ENCODE assay signal across 17 cellular contexts in genomic region chr19:13979686-13980085, GRCh38. TPM values are rescaled to one million over a fixed set of nuclear protein-coding genes. Genes with fewer than 3 reads are reported as not detected.
DNase-seq lines count a peak whose midpoint lies in the region; ATAC-seq and TF ChIP-seq lines count a peak whose summit lies in the region.
"Had no signal": no experiment of that assay in that cellular context is flagged by ENCODE, and none has a peak within 500 bp of the region (broad histone marks: within the 10 kb centered on the region; RNA-seq: fewer than 3 reads in every experiment).

No MANE protein-coding gene starts in this region.

- no peaks in the 10 kb centered on the region for H3K27me3 ChIP-seq in CD4-positive, CD25-positive, alpha-beta regulatory T cell (ENCODE audit: control insufficient read depth, insufficient read depth, low read length)
- H3K27me3 ChIP-seq in HUES64 (ENCODE audit: insufficient read depth, low read length) (no peaks in the 10 kb centered on the region), endodermal cell (ENCODE audit: control insufficient read depth, insufficient read depth, low read length, poor library complexity, severe bottlenecking) (no peaks in the 10 kb centered on the region), trophoblast cell (ENCODE audit: insufficient read depth, low read length) (no peaks in the 10 kb centered on the region)
- H3K27me3 ChIP-seq: spleen, stomach had no signal

- no peak overlapping the region for H2AFZ ChIP-seq in trophoblast cell (ENCODE audit: insufficient read depth, low read length, poor library complexity)

- no peak overlapping the region for H3K27ac ChIP-seq in CD4-positive, CD25-positive, alpha-beta regulatory T cell (ENCODE audit: insufficient read depth, low read length, poor library complexity, severe bottlenecking)
- H3K27ac ChIP-seq in HUES64 (ENCODE audit: low read depth, low read length) (no peak overlapping the region), endodermal cell (ENCODE audit: low read depth, low read length) (no peak overlapping the region), trophoblast cell (ENCODE audit: low read depth, low read length) (no peak overlapping the region)

- no peak overlapping the region for H3K14ac ChIP-seq in trophoblast cell (ENCODE audit: low read length)

- 92% methylated on average over 11 of the region's 12 CpGs for WGBS in HUES64
- WGBS in endodermal cell (ENCODE audit: insufficient coverage in 1 of 2, insufficient read length in 1 of 2), 2 experiments: 91 to 100% methylated on average over 2 to 12 of the region's 12 CpGs
- no CpG with 5 or more reads among the region's 12 CpGs for WGBS in trophoblast cell (ENCODE audit: extremely low coverage, insufficient coverage, insufficient read length)

- H3K4me1 Mint-ChIP-seq in CD4-positive, CD25-positive, alpha-beta regulatory T cell: peaks cover 0 to 46% (median 8%) of the 10 kb centered on the region in 4 donors
- H3K4me1 Mint-ChIP-seq in endodermal cell: peaks cover 3% of the 10 kb centered on the region

- H4K91ac ChIP-seq in trophoblast cell (ENCODE audit: low read depth, low read length): peak overlapping the region; percentile 21

- no peaks in the 10 kb centered on the region for H3K9me3 ChIP-seq in CD4-positive, CD25-positive, alpha-beta regulatory T cell (ENCODE audit: control insufficient read depth in 2 of 2, low read length in 2 of 2)
- no peaks in the 10 kb centered on the region for H3K9me3 ChIP-seq in HUES64 (ENCODE audit: insufficient read depth, low read depth, low read length)
- H3K9me3 ChIP-seq in endodermal cell (ENCODE audit: control insufficient read depth, low read length): no peaks in the 10 kb centered on the region
- peaks cover 2% of the 10 kb centered on the region for H3K9me3 ChIP-seq in trophoblast cell (ENCODE audit: insufficient read depth, low read depth, low read length)
- H3K9me3 ChIP-seq: spleen, stomach had no signal

- peak overlapping the region in 3 of 4 donors; percentile 31 to 48 (median 38) for H3K4me3 Mint-ChIP-seq in CD4-positive, CD25-positive, alpha-beta regulatory T cell
- H3K4me3 Mint-ChIP-seq in endodermal cell: peak overlapping the region; percentile 45

- peaks cover 43% of the 10 kb centered on the region for H3K4me1 ChIP-seq in CD4-positive, CD25-positive, alpha-beta regulatory T cell (ENCODE audit: control insufficient read depth, insufficient read depth, low read length, poor library complexity, severe bottlenecking)
- peaks cover 16% of the 10 kb centered on the region; the same call in 1 of the 2 replicates for H3K4me1 ChIP-seq in HUES64 (ENCODE audit: insufficient read depth, low read length)
- no peaks in the 10 kb centered on the region for H3K4me1 ChIP-seq in endodermal cell (ENCODE audit: control insufficient read depth, insufficient read depth, low read length)
- H3K4me1 ChIP-seq in trophoblast cell (ENCODE audit: control insufficient read depth in 1 of 2, insufficient read depth in 2 of 2, low read length in 2 of 2): peaks cover 13 to 25% of the 10 kb centered on the region in 2 experiments

- no peak overlapping the region for H3K4me3 ChIP-seq in CD4-positive, CD25-positive, alpha-beta regulatory T cell (ENCODE audit: low read depth, low read length)
- H3K4me3 ChIP-seq in HUES64 (ENCODE audit: low read length): peak overlapping the region; percentile 56
- no peak overlapping the region for H3K4me3 ChIP-seq in endodermal cell (ENCODE audit: low read length)
- H3K4me3 ChIP-seq in trophoblast cell (ENCODE audit: low read depth, low read length): no peak overlapping the region

- H2BK120ac ChIP-seq in trophoblast cell (ENCODE audit: insufficient read depth, low read length, poor library complexity): no peak overlapping the region

- no peak overlapping the region for H2BK12ac ChIP-seq in trophoblast cell (ENCODE audit: low read length)

- no peak overlapping the region for H3K23ac ChIP-seq in trophoblast cell (ENCODE audit: low read length)

- no peak for DNase-seq in CD4-positive, CD25-positive, alpha-beta regulatory T cell
- DNase-seq in endodermal cell (no peak), trophoblast cell (no peak), NCI-H2029 treated with DMSO at 0.1 percent for 48 hours (lab: John Stamatoyannopoulos, UW) (no peak), kidney glomerular epithelial cell (lab: John Stamatoyannopoulos, UW) (no peak), NCI-H2081 treated with DMSO at 0.1 percent for 48 hours (lab: John Stamatoyannopoulos, UW) (no peak)
- DNase-seq: NCI-H1694 treated with DMSO at 0.1 percent for 48 hours, NCI-H526, spleen, stomach, SW 1271 had no signal

- H3K9ac ChIP-seq in HUES64 (ENCODE audit: low read depth, low read length): no peak overlapping the region
- H3K9ac ChIP-seq in endodermal cell (ENCODE audit: extremely low read depth, low read length, poor library complexity, severe bottlenecking): no peak overlapping the region
- H3K9ac ChIP-seq in trophoblast cell (ENCODE audit: low read length): no peak overlapping the region

- H4K8ac ChIP-seq in trophoblast cell (ENCODE audit: low read depth, low read length): no peak overlapping the region

- peaks cover 4% of the 10 kb centered on the region for H3K79me1 ChIP-seq in trophoblast cell (ENCODE audit: low read length)

- no peak overlapping the region for H3K4ac ChIP-seq in trophoblast cell (ENCODE audit: low read depth, low read length)

- no peak for TF ChIP-seq CTCF in endodermal cell (conservative IDR thresholded peaks at IDR 0.05)

- no peak overlapping the region for H3K27ac Mint-ChIP-seq in CD4-positive, CD25-positive, alpha-beta regulatory T cell
- H3K27ac Mint-ChIP-seq in endodermal cell: no peak overlapping the region

- no peaks in the 10 kb centered on the region for H3K9me3 Mint-ChIP-seq in CD4-positive, CD25-positive, alpha-beta regulatory T cell
- no peaks in the 10 kb centered on the region for H3K9me3 Mint-ChIP-seq in endodermal cell

- H2AK5ac ChIP-seq in trophoblast cell (ENCODE audit: low read length): no peak overlapping the region

- H3K4me2 ChIP-seq in trophoblast cell (ENCODE audit: low read length): peak overlapping the region; percentile 81

- H3K36me3 ChIP-seq in CD4-positive, CD25-positive, alpha-beta regulatory T cell (ENCODE audit: control insufficient read depth, insufficient read depth, low read length): no peaks in the 10 kb centered on the region
- 0 out of 2 replicates have a peak, but pooled peaks cover 12% of the 10 kb centered on the region for H3K36me3 ChIP-seq in HUES64 (ENCODE audit: insufficient read depth, low read length)
- peaks cover 13% of the 10 kb centered on the region for H3K36me3 ChIP-seq in endodermal cell (ENCODE audit: control insufficient read depth, insufficient read depth, low read length)
- H3K36me3 ChIP-seq in trophoblast cell (ENCODE audit: control insufficient read depth in 1 of 2, insufficient read depth in 2 of 2, low read length in 2 of 2): peaks cover 25 to 28% of the 10 kb centered on the region in 2 experiments

- H3K27me3 Mint-ChIP-seq in CD4-positive, CD25-positive, alpha-beta regulatory T cell: no peaks in the 10 kb centered on the region
- no peaks in the 10 kb centered on the region for H3K27me3 Mint-ChIP-seq in endodermal cell (ENCODE audit: insufficient read depth)

- no peak overlapping the region for H3K18ac ChIP-seq in trophoblast cell (ENCODE audit: low read length)

- peaks cover 4% of the 10 kb centered on the region for H3K36me3 Mint-ChIP-seq in CD4-positive, CD25-positive, alpha-beta regulatory T cell
- peaks cover 28% of the 10 kb centered on the region for H3K36me3 Mint-ChIP-seq in endodermal cell (ENCODE audit: low read depth)

- no peak for ATAC-seq in CD4-positive, CD25-positive, alpha-beta regulatory T cell (ENCODE audit: low read depth in 2 of 2)
- no peak for ATAC-seq in HG02798 (IDR thresholded peaks at IDR 0.05; ENCODE audit: poor library complexity, unreplicated experiment)

- peaks cover 2% of the 10 kb centered on the region for H3K79me2 ChIP-seq in trophoblast cell (ENCODE audit: control insufficient read depth, insufficient read depth, low read length, poor library complexity)

- H2BK5ac ChIP-seq in trophoblast cell (ENCODE audit: low read depth, low read length, poor library complexity): no peak overlapping the region

- H4K12ac ChIP-seq in trophoblast cell (ENCODE audit: low read depth, low read length): no peak overlapping the region

RNA-seq across cellular contexts. Expression of gene RFX1, which starts 26.4 kb away (rescaled TPM):
- total RNA-seq in CD4-positive, CD25-positive, alpha-beta regulatory T cell: 23.2 TPM
- 1 to 10 TPM in 2 of 4 donors, under 1 TPM in 2; 0.48 to 1.6 (median 0.83) TPM for polyA plus RNA-seq in CD4-positive, CD25-positive, alpha-beta regulatory T cell
- polyA plus RNA-seq in HUES64 (2013, experiment 1 of 2): 9.2 TPM
- 10.0 TPM for polyA plus RNA-seq in HUES64 (2013, experiment 2 of 2)
- 10 to 100 TPM; 17.1 to 24.3 TPM for total RNA-seq in endodermal cell
- polyA plus RNA-seq in endodermal cell (2013, experiment 1 of 2): 11.6 TPM
- polyA plus RNA-seq in endodermal cell (2013, experiment 2 of 2): 11.2 TPM
- polyA plus RNA-seq in trophoblast cell (2013): 8.6 and 8.7 TPM in 2 replicates

RNA-seq across cellular contexts. Expression of gene DCAF15, which starts 27.4 kb away (rescaled TPM):
- 82.9 TPM for total RNA-seq in CD4-positive, CD25-positive, alpha-beta regulatory T cell
- 1 to 10 TPM; 5.3 to 7.5 (median 5.9) TPM for polyA plus RNA-seq in CD4-positive, CD25-positive, alpha-beta regulatory T cell
- 46.5 TPM for polyA plus RNA-seq in HUES64 (2013, experiment 1 of 2)
- 48.3 TPM for polyA plus RNA-seq in HUES64 (2013, experiment 2 of 2)
- total RNA-seq in endodermal cell: 10 to 100 TPM; 62.4 to 72.9 TPM
- polyA plus RNA-seq in endodermal cell (2013, experiment 1 of 2): 55.3 TPM
- polyA plus RNA-seq in endodermal cell (2013, experiment 2 of 2): 50.7 TPM
- 28.8 and 29.9 TPM in 2 replicates for polyA plus RNA-seq in trophoblast cell (2013)

RNA-seq across cellular contexts. Expression of gene PODNL1, which starts 41.5 kb away (rescaled TPM):
- not detected for total RNA-seq in CD4-positive, CD25-positive, alpha-beta regulatory T cell
- polyA plus RNA-seq in CD4-positive, CD25-positive, alpha-beta regulatory T cell: under 1 TPM in 1 of 4 donors, not detected in 3; 0.52 TPM
- 0.80 TPM for polyA plus RNA-seq in HUES64 (2013, experiment 1 of 2)
- polyA plus RNA-seq in HUES64 (2013, experiment 2 of 2): 1.6 TPM
- total RNA-seq in endodermal cell: under 1 TPM in 1 of 2 donors, not detected in 1; 0.29 TPM
- 1.3 TPM for polyA plus RNA-seq in endodermal cell (2013, experiment 1 of 2)
- 3.0 TPM for polyA plus RNA-seq in endodermal cell (2013, experiment 2 of 2)
- 0.47 and 0.49 TPM in 2 replicates for polyA plus RNA-seq in trophoblast cell (2013)
- total RNA-seq: mononuclear cell, stomach had no signal

RNA-seq across cellular contexts. Expression of gene RLN3, which starts 48.3 kb away (rescaled TPM):
- not detected for total RNA-seq in CD4-positive, CD25-positive, alpha-beta regulatory T cell
- polyA plus RNA-seq in CD4-positive, CD25-positive, alpha-beta regulatory T cell: under 1 TPM in 1 of 4 donors, not detected in 3; 0.55 TPM
- not detected for polyA plus RNA-seq in HUES64 (2013, experiment 1 of 2)
- not detected for polyA plus RNA-seq in HUES64 (2013, experiment 2 of 2)
- not detected for total RNA-seq in endodermal cell
- polyA plus RNA-seq in endodermal cell (2013, experiment 1 of 2): not detected
- polyA plus RNA-seq in endodermal cell (2013, experiment 2 of 2): not detected
- not detected in 2 replicates for polyA plus RNA-seq in trophoblast cell (2013)
- total RNA-seq: astrocyte, epithelial cell of proximal tubule, mononuclear cell, posterior vena cava, spleen, stomach had no signal
- polyA plus RNA-seq: stomach had no signal

RNA-seq across cellular contexts. Expression of gene IL27RA, which starts 51.9 kb away (rescaled TPM):
- 51.9 TPM for total RNA-seq in CD4-positive, CD25-positive, alpha-beta regulatory T cell
- polyA plus RNA-seq in CD4-positive, CD25-positive, alpha-beta regulatory T cell: 10 to 100 TPM; 71.2 to 78.4 (median 74.6) TPM
- polyA plus RNA-seq in HUES64 (2013, experiment 1 of 2): 5.1 TPM
- polyA plus RNA-seq in HUES64 (2013, experiment 2 of 2): 7.7 TPM
- total RNA-seq in endodermal cell: 10 to 100 TPM; 10.3 to 10.8 TPM
- 4.4 TPM for polyA plus RNA-seq in endodermal cell (2013, experiment 1 of 2)
- 4.1 TPM for polyA plus RNA-seq in endodermal cell (2013, experiment 2 of 2)
- 2.5 and 2.6 TPM in 2 replicates for polyA plus RNA-seq in trophoblast cell (2013)
